In the genomic region with DNA sequence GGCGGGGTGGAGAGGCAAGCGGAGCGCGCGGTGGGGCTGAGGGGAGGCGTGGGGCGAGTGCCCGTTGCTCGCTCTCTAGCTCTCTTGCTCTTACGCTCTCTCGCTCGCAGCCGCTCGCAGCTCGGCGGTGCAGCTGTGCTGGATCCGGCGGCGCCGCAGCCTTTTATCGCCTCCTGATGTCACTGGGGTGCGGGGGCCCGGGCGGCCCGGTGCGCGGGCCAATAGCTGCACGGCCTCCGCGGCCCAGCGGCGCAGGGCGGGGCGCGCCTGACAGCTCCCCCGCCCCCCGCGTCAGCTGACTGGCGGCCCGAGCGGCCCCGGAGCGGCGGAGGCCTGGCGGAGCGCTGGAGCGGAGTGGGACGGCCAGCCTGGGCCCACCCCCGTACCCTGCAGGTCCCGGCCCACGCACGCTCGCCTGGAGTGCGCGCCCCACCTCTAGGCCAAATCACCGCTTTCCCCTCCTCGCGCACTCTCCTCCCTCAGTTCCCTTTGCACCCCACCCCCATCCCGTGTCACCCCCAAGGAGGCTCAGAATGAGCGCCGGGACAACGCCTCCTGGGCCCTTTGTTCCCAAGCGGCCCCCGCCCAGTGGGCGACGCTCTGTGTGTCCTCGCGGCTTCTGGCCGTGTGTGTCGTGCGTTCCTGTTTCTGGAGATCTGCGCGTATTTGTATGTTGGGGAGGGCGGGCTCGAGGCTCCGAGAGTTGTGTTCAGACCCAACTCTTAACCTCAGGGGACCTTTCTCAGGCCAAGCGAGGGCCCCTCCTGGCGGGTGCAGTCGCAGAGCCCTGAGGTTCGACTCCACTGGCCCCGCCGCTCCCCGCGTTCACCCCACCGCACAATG, we compare ENCODE assay signal across 8 cellular contexts. TPM values are rescaled to one million over a fixed set of nuclear protein-coding genes. Genes with fewer than 3 reads are reported as not detected.
DNase-seq lines count a peak whose midpoint lies in the region; ATAC-seq and TF ChIP-seq lines count a peak whose summit lies in the region.

Gene MAFB, minus strand, starts transcription at position 137 of the 843 bp plus-strand sequence. CDS start 386 bp downstream, outside the sequence.

- H3K4me3 Mint-ChIP-seq in activated T-cell treated with anti-CD3 and anti-CD28 coated beads, Interleukin-2, amount 50 U/mL, for 72 hours: peak within 1 kb of the TSS; percentile 87 to 89
- H3K4me3 Mint-ChIP-seq in naive thymus-derived CD8-positive, alpha-beta T cell: peak within 1 kb of the TSS; percentile 54 to 82 (median 77)

- DNase-seq in GM06990 (ENCODE audit: extremely low read depth, insufficient read length) (peak; percentile 81), HEK293T (ENCODE audit: extremely low spot score) (peak; percentile 84), NCI-H2196 (lab: John Stamatoyannopoulos, UW; ENCODE audit: unreplicated experiment) (peak; percentile 71), fibroblast of the conjunctiva (ENCODE audit: low read depth) (peak; percentile 70), substantia nigra (lab: John Stamatoyannopoulos, UW) (peak; percentile 76 to 98 (median 94)), HPDE6-E6E7 (ENCODE audit: extremely low spot score) (no peak)
- DNase-seq in activated T-cell treated with anti-CD3 and anti-CD28 coated beads, Interleukin-2, amount 50 U/mL, for 72 hours: peak; percentile 62
- DNase-seq in naive thymus-derived CD8-positive, alpha-beta T cell: peak in 3 of 10 donors; percentile 3 to 16 (median 4)

- no peak for TF ChIP-seq CTCF in GM06990 (IDR thresholded peaks at IDR 0.05; ENCODE audit: insufficient read depth, low read length, poor library complexity, severe bottlenecking)

- H3K27me3 Mint-ChIP-seq in activated T-cell treated with anti-CD3 and anti-CD28 coated beads, Interleukin-2, amount 50 U/mL, for 72 hours (ENCODE audit: low read depth): peaks cover 88% of the 10 kb centered on the region
- peaks cover 22 to 82% (median 54%) of the 10 kb centered on the region in 5 donors for H3K27me3 Mint-ChIP-seq in naive thymus-derived CD8-positive, alpha-beta T cell

- H3K36me3 Mint-ChIP-seq in activated T-cell treated with anti-CD3 and anti-CD28 coated beads, Interleukin-2, amount 50 U/mL, for 72 hours (ENCODE audit: insufficient read depth in 2 of 2): no peaks in the 10 kb centered on the region
- no peaks in the 10 kb centered on the region for H3K36me3 Mint-ChIP-seq in naive thymus-derived CD8-positive, alpha-beta T cell

- H3K4me1 Mint-ChIP-seq in activated T-cell treated with anti-CD3 and anti-CD28 coated beads, Interleukin-2, amount 50 U/mL, for 72 hours (ENCODE audit: low read depth): peaks cover 5% of the 10 kb centered on the region
- H3K4me1 Mint-ChIP-seq in naive thymus-derived CD8-positive, alpha-beta T cell: peaks cover 8 to 18% (median 12%) of the 10 kb centered on the region in 4 donors

- H3K27ac ChIP-seq in substantia nigra (ENCODE audit: low read depth, low read length, poor library complexity, severe bottlenecking): peak within 1 kb of the TSS; percentile 95

- CTCF ChIA-PET in HEK293T (lab: Yijun Ruan, JAX): interaction anchor here (0.8 to 1.3 kb wide), 5 partner anchors 15 to 860 kb away, joined by 3 to 7 read pairs (median 3); no protein-coding TSS in a partner anchor

- no peaks in the 10 kb centered on the region for H3K9me3 Mint-ChIP-seq in activated T-cell treated with anti-CD3 and anti-CD28 coated beads, Interleukin-2, amount 50 U/mL, for 72 hours
- no peaks in the 10 kb centered on the region for H3K9me3 Mint-ChIP-seq in naive thymus-derived CD8-positive, alpha-beta T cell

- POLR2A ChIA-PET in HEK293T (lab: Yijun Ruan, JAX): interaction anchor here (1.0 to 1.5 kb wide), 6 partner anchors 12 to 50 kb away, joined by 3 to 5 read pairs (median 4); no protein-coding TSS in a partner anchor
- POLR2A ChIA-PET in naive thymus-derived CD8-positive, alpha-beta T cell (lab: Charles Lee): no interaction called here

- no peaks in the 10 kb centered on the region for H3K36me3 ChIP-seq in GM06990 (ENCODE audit: control insufficient read depth, insufficient read depth, low read length)

- peak within 1 kb of the TSS; percentile 70 for H3K27ac Mint-ChIP-seq in activated T-cell treated with anti-CD3 and anti-CD28 coated beads, Interleukin-2, amount 50 U/mL, for 72 hours
- H3K27ac Mint-ChIP-seq in naive thymus-derived CD8-positive, alpha-beta T cell: peak within 1 kb of the TSS in 1 of 10 donors; percentile 77

- ATAC-seq in activated T-cell treated with anti-CD3 and anti-CD28 coated beads, Interleukin-2, amount 50 U/mL, for 72 hours (replicated peaks in 1 of 2): peak; percentile 77 to 80
- peak; percentile 33 to 41 for ATAC-seq in naive thymus-derived CD8-positive, alpha-beta T cell

- peaks cover 12% of the 10 kb centered on the region for H3K27me3 ChIP-seq in GM06990 (replicated peaks; ENCODE audit: control insufficient read depth, insufficient read depth, low read length)

- peak within 1 kb of the TSS; percentile 42 for H3K4me3 ChIP-seq in GM06990 (replicated peaks; ENCODE audit: low read depth, low read length)

TF ChIP-seq in HEK293T, 16 proteins besides CTCF, POLR2A, EP300 and RAD21:
- TF ChIP-seq ZNF384 (IDR thresholded peaks at IDR 0.05) (no peak), CTBP1 (IDR thresholded peaks at IDR 0.05; ENCODE audit: borderline replicate concordance) (no peak), NFRKB (IDR thresholded peaks at IDR 0.05) (no peak), LEF1 (IDR thresholded peaks at IDR 0.05; ENCODE audit: borderline replicate concordance) (no peak), BHLHE40 (IDR thresholded peaks at IDR 0.05; ENCODE audit: borderline replicate concordance) (no peak), FOXM1 (IDR thresholded peaks at IDR 0.05; ENCODE audit: borderline replicate concordance) (0 out of 2 replicates have a peak, but pooled peaks have one; percentile 27), FOXK2 (IDR thresholded peaks at IDR 0.05) (no peak), HDGF (IDR thresholded peaks at IDR 0.05; ENCODE audit: borderline replicate concordance) (no peak), SUZ12 (IDR thresholded peaks at IDR 0.05) (no peak), FOXA1 (IDR thresholded peaks at IDR 0.05) (no peak), ELF4 (IDR thresholded peaks at IDR 0.05) (no peak), L3MBTL2 (conservative IDR thresholded peaks at IDR 0.05) (peak; percentile 62)

RNA-seq across cellular contexts. Expression of gene MAFB, which starts in this region (rescaled TPM):
- total RNA-seq in activated T-cell treated with anti-CD3 and anti-CD28 coated beads, Interleukin-2, amount 50 U/mL, for 72 hours: under 1 TPM; 0.19 to 0.39 TPM
- total RNA-seq in naive thymus-derived CD8-positive, alpha-beta T cell: 1 to 10 TPM; 1.1 to 1.3 TPM
- under 1 TPM in 1 of 3 donors, not detected in 2; 0.08 TPM for polyA plus RNA-seq in naive thymus-derived CD8-positive, alpha-beta T cell

Comparison
In these comparisons a context has a peak if more than half of its experiments do, and no peak if none do; other contexts are left out.
1. Peak in DNase-seq and ATAC-seq in activated T-cell treated with anti-CD3 and anti-CD28 coated beads, Interleukin-2, amount 50 U/mL, for 72 hours; RNA of the gene not detected or under 1 TPM.